ENCODE assay signal across 36 cellular contexts in genomic region chr13:31349156-31349555, GRCh38.
"Had no signal": no experiment of that assay in that cellular context is flagged by ENCODE, and none has a peak within 500 bp of the region (broad histone marks: within the 10 kb centered on the region; RNA-seq: fewer than 3 reads in every experiment).

No MANE protein-coding gene starts in this region.

- H3K9me3 ChIP-seq: ascending aorta had no signal

- H3K4me1 Mint-ChIP-seq: activated B cell treated with CpG ODN at 0.5 μM for 24 hours; activated CD4-positive, alpha-beta T cell treated with anti-CD3 and anti-CD28 coated beads, Interleukin-2, amount 10 ng/mL, durations not matched to agents 24 days and 14 days; activated naive CD8-positive, alpha-beta T cell treated with anti-CD3 and anti-CD28 coated beads for 36 hours; activated T-helper 17 cell treated with anti-CD3 and anti-CD28 coated beads, Interleukin-2, amount 50 U/mL, for 72 hours; brain; central memory CD8-positive, alpha-beta T cell had no signal

- H3K27ac ChIP-seq: ascending aorta, cardiac muscle cell, VCaP had no signal

- H3K36me3 ChIP-seq: ascending aorta, cardiac muscle cell had no signal

- H3K27me3 ChIP-seq: ascending aorta, cardiac muscle cell had no signal

- H3K9me3 Mint-ChIP-seq: activated CD8-positive, alpha-beta T cell treated with anti-CD3 and anti-CD28 coated beads for 36 hours; activated naive CD4-positive, alpha-beta T cell treated with anti-CD3 and anti-CD28 coated beads for 36 hours; activated T-helper 17 cell treated with anti-CD3 and anti-CD28 coated beads, Interleukin-2, amount 50 U/mL, for 72 hours; central memory CD8-positive, alpha-beta T cell; T-helper 2 cell treated with Interferon-gamma antibody and Interleukin-4, amounts not matched to agents 5 μg/mL and 100 μg/mL, for 36 hours had no signal

- H3K4me3 Mint-ChIP-seq: activated B cell treated with CpG ODN at 0.5 μM for 24 hours; activated CD4-positive, alpha-beta memory T cell treated with anti-CD3 and anti-CD28 coated beads for 36 hours; activated CD4-positive, alpha-beta T cell treated with anti-CD3 and anti-CD28 coated beads, Interleukin-2, amount 10 ng/mL, durations not matched to agents 24 days and 14 days; activated CD8-positive, alpha-beta T cell treated with anti-CD3 and anti-CD28 coated beads for 36 hours; activated naive CD4-positive, alpha-beta T cell treated with anti-CD3 and anti-CD28 coated beads for 36 hours; activated naive CD8-positive, alpha-beta T cell treated with anti-CD3 and anti-CD28 coated beads for 36 hours; activated T-cell treated with anti-CD3 and anti-CD28 coated beads, Interleukin-2, amount 50 U/mL, for 4 hours; activated T-cell treated with anti-CD3 and anti-CD28 coated beads, Interleukin-2, amount 50 U/mL, for 72 hours; activated T-helper 1 cell treated with anti-CD3 and anti-CD28 coated beads, Interleukin-12 subunit alpha, Interleukin-12 subunit beta, Interleukin-2, Interleukin-4 antibody, amounts not matched to agents 30 ng/mL and 10 ng/mL and 1 ng/mL, durations not matched to agents 14 hours and 24 hours and 36 hours; activated T-helper 17 cell treated with anti-CD3 and anti-CD28 coated beads, Interleukin-2, amount 50 U/mL, for 72 hours; brain; central memory CD8-positive, alpha-beta T cell; T-helper 1 cell treated with Interleukin-12 subunit alpha and Interleukin-12 subunit beta and Interleukin-4 antibody, amounts not matched to agents 30 μg/mL and 1 μg/mL, for 36 hours; T-helper 2 cell treated with Interferon-gamma antibody and Interleukin-4, amounts not matched to agents 5 μg/mL and 100 μg/mL, for 36 hours had no signal

- H3K27me3 Mint-ChIP-seq: brain had no signal

- H3K36me3 Mint-ChIP-seq: activated CD4-positive, alpha-beta memory T cell treated with anti-CD3 and anti-CD28 coated beads for 36 hours; activated naive CD8-positive, alpha-beta T cell treated with anti-CD3 and anti-CD28 coated beads for 36 hours; brain had no signal

- H3K4me1 ChIP-seq: ascending aorta had no signal

- H3K27ac Mint-ChIP-seq: activated B cell treated with CpG ODN at 0.5 μM for 24 hours; activated CD4-positive, alpha-beta memory T cell treated with anti-CD3 and anti-CD28 coated beads for 36 hours; activated CD4-positive, alpha-beta T cell treated with anti-CD3 and anti-CD28 coated beads, Interleukin-2, amount 10 ng/mL, durations not matched to agents 24 days and 14 days; activated CD8-positive, alpha-beta T cell treated with anti-CD3 and anti-CD28 coated beads for 36 hours; activated naive CD4-positive, alpha-beta T cell treated with anti-CD3 and anti-CD28 coated beads for 36 hours; activated naive CD4-positive, alpha-beta T cell treated with anti-CD3 and anti-CD28 coated beads, Interleukin-2, amount 50 U/mL, for 72 hours; activated naive CD8-positive, alpha-beta T cell treated with anti-CD3 and anti-CD28 coated beads for 36 hours; activated T-cell treated with anti-CD3 and anti-CD28 coated beads, Interleukin-2, amount 50 U/mL, for 72 hours; activated T-helper 1 cell treated with anti-CD3 and anti-CD28 coated beads, Interleukin-12 subunit alpha, Interleukin-12 subunit beta, Interleukin-2, Interleukin-4 antibody, amounts not matched to agents 30 ng/mL and 10 ng/mL and 1 ng/mL, durations not matched to agents 14 hours and 24 hours and 36 hours; activated T-helper 17 cell treated with anti-CD3 and anti-CD28 coated beads, Interleukin-2, amount 50 U/mL, for 72 hours; brain; T-helper 1 cell treated with Interleukin-12 subunit alpha and Interleukin-12 subunit beta and Interleukin-4 antibody, amounts not matched to agents 30 μg/mL and 1 μg/mL, for 36 hours; T-helper 2 cell treated with Interferon-gamma antibody and Interleukin-4, amounts not matched to agents 5 μg/mL and 100 μg/mL, for 36 hours had no signal

- DNase-seq: activated B cell treated with CpG ODN at 0.5 μM for 24 hours; activated CD4-positive, alpha-beta memory T cell treated with anti-CD3 and anti-CD28 coated beads for 36 hours; activated CD4-positive, alpha-beta T cell treated with anti-CD3 and anti-CD28 coated beads for 4 hours; activated CD4-positive, alpha-beta T cell treated with anti-CD3 and anti-CD28 coated beads, Interleukin-2, amount 10 ng/mL, durations not matched to agents 24 days and 14 days; activated CD4-positive, alpha-beta T cell treated with anti-CD3 and anti-CD28 coated beads, Interleukin-2, amount 50 U/mL, for 1 hour; activated CD4-positive, alpha-beta T cell treated with anti-CD3 and anti-CD28 coated beads, Interleukin-2, amount 50 U/mL, for 4 hours; activated CD4-positive, CD25-positive, alpha-beta regulatory T cell treated with anti-CD3 and anti-CD28 coated beads, Interleukin-2, amount 50 U/mL, for 72 hours; activated CD8-positive, alpha-beta memory T cell treated with anti-CD3 and anti-CD28 coated beads, Interleukin-2, amount 50 U/mL, for 4 hours; activated CD8-positive, alpha-beta T cell treated with anti-CD3 and anti-CD28 coated beads for 36 hours; activated effector memory CD4-positive, alpha-beta T cell treated with anti-CD3 and anti-CD28 coated beads, Interleukin-2, amount 50 U/mL, for 16 hours; activated gamma-delta T cell treated with Interleukin-2 at 50 U/mL for 16 hours; activated naive CD4-positive, alpha-beta T cell; activated naive CD4-positive, alpha-beta T cell treated with anti-CD3 and anti-CD28 coated beads for 36 hours; activated naive CD4-positive, alpha-beta T cell treated with anti-CD3 and anti-CD28 coated beads, Interleukin-2, amount 50 U/mL, for 16 hours; activated naive CD8-positive, alpha-beta T cell treated with anti-CD3 and anti-CD28 coated beads for 36 hours; activated T-cell treated with anti-CD3 and anti-CD28 coated beads for 4 hours; activated T-cell treated with anti-CD3 and anti-CD28 coated beads, Interleukin-2, amount 50 U/mL, for 1 hour; activated T-cell treated with anti-CD3 and anti-CD28 coated beads, Interleukin-2, amount 50 U/mL, for 4 hours; activated T-cell treated with anti-CD3 and anti-CD28 coated beads, Interleukin-2, amount 50 U/mL, for 72 hours; amygdala; anterior cingulate cortex; caudate nucleus; cerebellar nuclear complex; T-helper 1 cell; T-helper 2 cell; T-helper 9 cell had no signal

- H3K4me3 ChIP-seq: ascending aorta, cardiac muscle cell had no signal
